Comparison of ENCODE assay signal across 9 cellular contexts in the genomic region with DNA sequence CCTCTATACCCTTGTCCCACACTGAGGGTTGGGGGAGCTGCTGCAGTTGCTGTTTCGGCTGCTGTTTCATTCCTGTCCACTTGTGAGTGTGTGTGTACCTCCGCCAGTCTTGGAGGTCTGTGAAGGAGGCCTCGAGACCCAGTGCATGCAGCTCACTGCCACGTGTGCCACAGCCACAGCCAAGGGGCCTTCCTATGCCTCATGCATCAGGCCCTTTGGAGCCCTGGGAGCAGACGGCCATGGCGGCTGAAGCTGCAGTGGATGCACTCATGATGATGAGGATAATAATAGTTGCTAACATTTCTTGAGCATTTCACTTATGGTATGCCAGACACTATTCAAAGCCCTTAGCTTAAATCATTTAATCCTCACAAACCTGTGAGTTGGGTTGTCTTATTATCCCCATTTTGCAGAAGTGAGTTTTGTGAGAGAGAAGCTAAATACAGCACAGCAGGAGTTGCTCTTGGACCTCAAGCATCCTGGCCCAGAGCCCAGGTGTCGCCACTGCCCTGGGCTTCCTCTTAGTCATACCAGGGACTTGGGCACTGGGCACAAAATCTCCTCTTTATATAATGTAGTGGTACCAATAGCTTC.
DNase-seq lines count a peak whose midpoint lies in the region; ATAC-seq lines count a peak whose summit lies in the region.
"Had no signal": no experiment of that assay in that cellular context is flagged by ENCODE, and none has a peak within 500 bp of the region (broad histone marks: within the 10 kb centered on the region; RNA-seq: fewer than 3 reads in every experiment).

No MANE protein-coding gene starts in this region.

- H3K27ac ChIP-seq in cingulate gyrus (ENCODE audit: low read depth, low read length) = peak overlapping the region; percentile 86
- H3K27ac ChIP-seq: KMS-11 had no signal

- ATAC-seq in GM18498 (IDR thresholded peaks at IDR 0.05; ENCODE audit: unreplicated experiment) (peak; percentile 31), GM19035 (IDR thresholded peaks at IDR 0.05; ENCODE audit: unreplicated experiment) (no peak), GM18858 (IDR thresholded peaks at IDR 0.05; ENCODE audit: unreplicated experiment) (no peak)

- DNase-seq in NCI-H69 (lab: John Stamatoyannopoulos, UW) = peak; percentile 59
- peak; percentile 82 for DNase-seq in myocyte (ENCODE audit: low read depth)
- no peak for DNase-seq in hepatic stellate cell (ENCODE audit: low spot score)
- no peak for DNase-seq in NCI-H2081 treated with DMSO at 0.1 percent for 48 hours (lab: John Stamatoyannopoulos, UW)

Comparison
In these comparisons a context has a peak if more than half of its experiments do, and no peak if none do; other contexts are left out.
1. DNase-seq: peak in NCI-H69 (single experiment) and myocyte (single experiment); none in hepatic stellate cell (single experiment) and NCI-H2081 treated with DMSO at 0.1 percent for 48 hours (single experiment).